ENCODE assay signal across 1 cellular context in the genomic region with DNA sequence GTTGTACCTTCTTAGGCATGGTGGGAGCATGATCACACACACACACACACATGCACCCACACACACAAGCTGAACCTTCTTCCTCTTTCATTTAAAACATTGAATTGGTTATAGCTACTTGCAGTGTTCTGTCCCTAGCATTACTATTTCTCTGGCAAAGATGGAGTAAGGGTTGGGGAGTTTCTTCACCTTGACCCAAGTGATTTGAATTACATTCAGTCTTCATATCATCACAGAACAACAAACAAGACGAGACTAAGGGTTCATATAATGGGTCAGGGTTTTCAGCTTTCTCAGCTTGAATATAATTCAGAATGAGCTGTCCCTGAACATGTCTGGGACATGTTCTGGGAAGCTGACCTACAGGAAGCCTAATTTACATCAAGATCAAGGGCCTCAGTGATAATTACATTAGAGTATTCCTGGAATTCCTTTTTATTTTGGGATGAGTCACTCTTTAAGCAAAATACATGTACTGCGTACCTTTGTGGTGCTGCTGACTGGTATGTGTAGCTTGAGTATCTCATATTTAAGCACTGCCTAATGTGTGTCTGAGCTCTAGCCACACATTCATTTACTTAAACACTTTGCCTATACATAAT.
TF ChIP-seq lines count a peak whose summit lies in the region.

No MANE protein-coding gene starts in this region.

TF ChIP-seq in HCT116, 20 proteins besides CTCF, POLR2A, EP300 and RAD21:
- TF ChIP-seq JUND (IDR thresholded peaks at IDR 0.05) = no peak
- no peak for TF ChIP-seq CEBPB (IDR thresholded peaks at IDR 0.05; ENCODE audit: low read depth)
- no peak for TF ChIP-seq EZH2phosphoT487 (IDR thresholded peaks at IDR 0.05; ENCODE audit: borderline replicate concordance)
- no peak for TF ChIP-seq ZNF274 (IDR thresholded peaks at IDR 0.05; ENCODE audit: low read depth, low read length)
- no peak for TF ChIP-seq SRF (IDR thresholded peaks at IDR 0.05; ENCODE audit: low read depth)
